ENCODE assay signal across 30 cellular contexts in the genomic region with DNA sequence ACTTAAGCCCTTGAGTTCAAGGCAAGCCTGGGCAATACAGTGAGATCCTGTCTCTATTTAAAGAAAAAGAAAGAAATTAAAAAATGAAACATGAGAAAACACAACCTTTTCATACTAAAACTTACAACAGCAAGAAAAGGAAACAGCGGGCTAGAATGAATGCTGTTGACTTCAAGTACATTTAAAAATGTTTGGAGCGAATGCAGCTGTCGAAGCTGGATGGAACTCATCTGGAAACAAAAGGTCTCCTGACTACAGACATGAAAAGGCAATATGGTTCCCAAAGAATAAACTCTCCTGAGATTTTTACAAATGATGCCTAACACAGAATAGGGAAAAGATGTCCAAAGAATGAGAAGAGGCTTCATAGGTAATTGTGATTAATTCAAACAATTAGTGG.
"Had no signal": no experiment of that assay in that cellular context is flagged by ENCODE, and none has a peak within 500 bp of the region (broad histone marks: within the 10 kb centered on the region; RNA-seq: fewer than 3 reads in every experiment).

No MANE protein-coding gene starts in this region.

- H3K36me3 ChIP-seq: breast epithelium had no signal

- H3K9me3 ChIP-seq: adrenal gland, body of pancreas, breast epithelium, MG63, SJCRH30 had no signal

- H3K27ac ChIP-seq: adrenal gland, body of pancreas, breast epithelium, RWPE1, SJCRH30, SK-N-MC had no signal

- DNase-seq: activated CD4-positive, alpha-beta T cell treated with anti-CD3 and anti-CD28 coated beads for 36 hours; activated CD4-positive, alpha-beta T cell treated with anti-CD3 and anti-CD28 coated beads, Interleukin-2, amount 10 ng/mL, durations not matched to agents 7 days and 5 days; activated CD4-positive, alpha-beta T cell treated with anti-CD3 and anti-CD28 coated beads, Interleukin-2, amount 50 U/mL, for 48 hours; activated CD8-positive, alpha-beta T cell treated with anti-CD3 and anti-CD28 coated beads, Interleukin-2, amount 10 ng/mL, durations not matched to agents 7 days and 5 days; activated gamma-delta T cell; activated naive CD4-positive, alpha-beta T cell treated with anti-CD3 and anti-CD28 coated beads for 36 hours; activated T-cell treated with anti-CD3 and anti-CD28 coated beads, Interleukin-2, amount 50 U/mL, for 24 hours; adrenal gland; body of pancreas; Kasumi-1; KG1; MG63; NCI-H1048; NCI-H1105 treated with DMSO at 0.1 percent for 48 hours; NCI-H1436; NCI-H1694; NCI-H1930; NCI-H2081 treated with DMSO at 0.1 percent for 48 hours; NCI-H2171; NCI-H510A; NCI-H526; NCI-H748 treated with DMSO at 0.1 percent for 48 hours; NK-92 treated with Interleukin-12 subunit alpha and Interleukin-12 subunit beta, amount 100 ng/mL, for 24 hours; Right ventricle myocardium superior; SJCRH30 had no signal

- ATAC-seq: activated CD4-positive, alpha-beta T cell treated with anti-CD3 and anti-CD28 coated beads for 36 hours; activated CD8-positive, alpha-beta T cell treated with anti-CD3 and anti-CD28 coated beads, Interleukin-2, amount 10 ng/mL, durations not matched to agents 7 days and 5 days; activated naive CD4-positive, alpha-beta T cell treated with anti-CD3 and anti-CD28 coated beads, Interleukin-2, amount 50 U/mL, for 72 hours; body of pancreas; PC-3 had no signal

- H3K27me3 ChIP-seq: adrenal gland, body of pancreas, breast epithelium, MG63, SJCRH30 had no signal

- H3K4me3 ChIP-seq: adrenal gland, body of pancreas, breast epithelium, MG63, SJCRH30, SK-N-MC had no signal

- H3K4me1 ChIP-seq: adrenal gland, body of pancreas, breast epithelium, SJCRH30 had no signal
